14 cellular contexts compared by ENCODE assay signal in genomic region chr3:171446801-171447578, GRCh38. TPM values are rescaled to one million over a fixed set of nuclear protein-coding genes. Genes with fewer than 3 reads are reported as not detected.
DNase-seq lines count a peak whose midpoint lies in the region; ATAC-seq, FAIRE-seq and TF ChIP-seq lines count a peak whose summit lies in the region.
"Had no signal": no experiment of that assay in that cellular context is flagged by ENCODE, and none has a peak within 500 bp of the region (broad histone marks: within the 10 kb centered on the region; RNA-seq: fewer than 3 reads in every experiment).

No MANE protein-coding gene starts in this region.

- no peak for FAIRE-seq in bronchial epithelial cell (lab: Jason Lieb, UNC)
- no peak for FAIRE-seq in pancreas (lab: Jason Lieb, UNC)

- no peaks in the 10 kb centered on the region for H3K27me3 ChIP-seq in bronchial epithelial cell (ENCODE audit: control insufficient read depth, insufficient read depth, low read length)
- no peaks in the 10 kb centered on the region for H3K27me3 ChIP-seq in pancreas
- no peaks in the 10 kb centered on the region for H3K27me3 ChIP-seq in ovary

- TF ChIP-seq CTCF in bronchial epithelial cell (IDR thresholded peaks at IDR 0.05; ENCODE audit: insufficient read depth, low read length, severe bottlenecking) (no peak), pancreas (IDR thresholded peaks at IDR 0.05) (no peak), ovary (IDR thresholded peaks at IDR 0.05) (no peak)

- intact Hi-C loops in pancreas (cut with DNase I) (no loop called here), ovary (cut with DNase I) (no loop called here)

- 84 to 86% methylated on average over 12 of the region's 12 CpGs for WGBS in pancreas, 2 donors
- WGBS in ovary, 3 donors, result 89 to 92% (median 90%) methylated on average over 12 of the region's 12 CpGs

- TF ChIP-seq POLR2A in ovary (IDR thresholded peaks at IDR 0.05), result no peak

- H3K27ac ChIP-seq in pancreas (no peak overlapping the region), ovary (no peak overlapping the region)
- H3K27ac ChIP-seq: thoracic aorta had no signal

- no peak for TF ChIP-seq EP300 in ovary (IDR thresholded peaks at IDR 0.05)

- H3K36me3 ChIP-seq in bronchial epithelial cell (ENCODE audit: control insufficient read depth, insufficient read depth, low read length) (no peaks in the 10 kb centered on the region), pancreas (no peaks in the 10 kb centered on the region), ovary (no peaks in the 10 kb centered on the region)
- H3K36me3 ChIP-seq: thoracic aorta had no signal

- H3K4me3 ChIP-seq in bronchial epithelial cell (ENCODE audit: low read depth, low read length) (no peak overlapping the region), pancreas (no peak overlapping the region), ovary (no peak overlapping the region)
- H3K4me3 ChIP-seq: thoracic aorta had no signal

- H3K4me1 ChIP-seq in pancreas (no peaks in the 10 kb centered on the region), ovary (ENCODE audit: insufficient read depth) (no peaks in the 10 kb centered on the region)

- ATAC-seq in pancreas (peak; percentile 52 to 78 (median 68)), HG02798 (IDR thresholded peaks at IDR 0.05; ENCODE audit: poor library complexity, unreplicated experiment) (no peak)

- H3K9me3 ChIP-seq in pancreas, result no peaks in the 10 kb centered on the region
- H3K9me3 ChIP-seq in ovary, result no peaks in the 10 kb centered on the region
- H3K9me3 ChIP-seq: thoracic aorta had no signal

- DNase-seq in DMS53 (lab: John Stamatoyannopoulos, UW) (peak; percentile 35), DMS53 treated with DMSO at 0.1 percent for 48 hours (lab: John Stamatoyannopoulos, UW; ENCODE audit: unreplicated experiment) (no peak), MV-4-11 (lab: John Stamatoyannopoulos, UW) (peak; percentile 11), bronchial epithelial cell (ENCODE audit: low read depth) (peak; percentile 51), pancreas (peak in 3 of 6 donors; percentile 5 to 30 (median 18)), ovary (no peak), NCI-H2227 treated with DMSO at 0.1 percent for 48 hours (lab: John Stamatoyannopoulos, UW) (no peak)
- DNase-seq: 8988T; Karpas-422; naive B cell; NCI-H774; stimulated activated CD4-positive, alpha-beta T cell treated with anti-CD3 and anti-CD28 coated beads, Interleukin-2, amount 100 ng/mL, for 24 hours had no signal

RNA-seq across cellular contexts. Expression of gene TNIK, which starts 13.2 kb away (rescaled TPM):
- total RNA-seq in bronchial epithelial cell (0.26 and 1.1 TPM in 2 replicates), pancreas (10 to 100 TPM in 1 of 6 donors, 1 to 10 TPM in 5; 4.4 to 13.6 (median 6.0) TPM), ovary (1 to 10 TPM; 2.2 to 6.3 (median 4.5) TPM)
- polyA plus RNA-seq in pancreas (1 to 10 TPM; 3.5 to 4.7 TPM), ovary (1 to 10 TPM; 1.1 to 9.5 TPM)

Comparison
In these comparisons a context has a peak if more than half of its experiments do, and no peak if none do; other contexts are left out.
1. DNase-seq: peak in DMS53 (single experiment), MV-4-11 (single experiment) and bronchial epithelial cell (single experiment); none in DMS53 treated with DMSO at 0.1 percent for 48 hours (single experiment), ovary (0 of 5) and NCI-H2227 treated with DMSO at 0.1 percent for 48 hours (single experiment).